In the genomic region with DNA sequence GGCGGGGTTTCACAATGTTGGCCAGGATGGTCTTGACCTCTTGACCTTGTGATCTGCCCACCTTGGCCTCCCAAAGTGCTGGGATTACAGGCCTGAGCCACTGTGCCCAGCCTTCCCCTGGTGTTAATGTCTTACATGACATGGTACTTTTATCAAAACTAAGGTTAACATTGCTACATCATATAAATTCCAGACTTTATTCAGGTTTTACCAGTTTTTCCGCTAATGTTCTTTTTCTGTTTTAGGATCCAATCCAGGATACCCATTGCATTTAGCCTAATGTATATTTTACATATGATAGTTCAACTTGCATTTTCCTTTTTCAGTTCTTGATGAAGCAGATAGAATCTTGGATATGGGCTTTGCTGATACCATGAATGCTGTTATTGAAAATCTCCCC, we compare ENCODE assay signal across 8 cellular contexts.
"Had no signal": no experiment of that assay in that cellular context is flagged by ENCODE, and none has a peak within 500 bp of the region (broad histone marks: within the 10 kb centered on the region; RNA-seq: fewer than 3 reads in every experiment).

No MANE protein-coding gene starts in this region.

- DNase-seq: H9, HCEC 1CT, KBM-7 had no signal

- H3K9me3 Mint-ChIP-seq: GM23338, H9 had no signal

- H3K4me3 Mint-ChIP-seq: GM23338, H9, IgD-negative memory B cell had no signal

- H3K4me1 Mint-ChIP-seq: GM23338, H9 had no signal

- FAIRE-seq: H1, H54, HepG2 had no signal

- H3K27me3 Mint-ChIP-seq: IgD-negative memory B cell had no signal

- H3K27ac Mint-ChIP-seq: GM23338, H9, IgD-negative memory B cell had no signal
